9 cellular contexts compared by ENCODE assay signal in genomic region chrX:124239911-124240310, GRCh38.
DNase-seq lines count a peak whose midpoint lies in the region; ATAC-seq, FAIRE-seq and TF ChIP-seq lines count a peak whose summit lies in the region.
"Had no signal": no experiment of that assay in that cellular context is flagged by ENCODE, and none has a peak within 500 bp of the region (broad histone marks: within the 10 kb centered on the region; RNA-seq: fewer than 3 reads in every experiment).

No MANE protein-coding gene starts in this region.

- WGBS in HepG2 (ENCODE audit: low lambda C conversion rate), result 0% methylated on average over 5 of the region's 6 CpGs
- 71% methylated on average over 6 of the region's 6 CpGs for WGBS in prostate gland

- TF ChIP-seq POLR2A in HepG2 (IDR thresholded peaks at IDR 0.05; ENCODE audit: insufficient read depth in 1 of 2, low read depth in 2 of 2, low read length in 2 of 2) (no peak), uterus (IDR thresholded peaks at IDR 0.05) (no peak), prostate gland (IDR thresholded peaks at IDR 0.05) (no peak)

- H3K27ac ChIP-seq in HepG2 (ENCODE audit: extremely low read length, insufficient read depth, low read length), result no peak overlapping the region
- H3K27ac ChIP-seq in uterus, result no peak overlapping the region
- no peak overlapping the region for H3K27ac ChIP-seq in prostate gland

- no peak overlapping the region for H3K9ac ChIP-seq in HepG2 (ENCODE audit: insufficient read depth, low read depth, low read length)

- no peaks in the 10 kb centered on the region for H4K20me1 ChIP-seq in HepG2 (ENCODE audit: insufficient read depth, low read length)

- ATAC-seq in HG03066 (IDR thresholded peaks at IDR 0.05; ENCODE audit: low read depth, unreplicated experiment) (peak; percentile 85), HepG2 (no peak)

- TF ChIP-seq CTCF in HepG2 (CRISPR knock-in tag; IDR thresholded peaks at IDR 0.05), result no peak
- TF ChIP-seq CTCF in uterus (IDR thresholded peaks at IDR 0.05), result no peak
- TF ChIP-seq CTCF in prostate gland (IDR thresholded peaks at IDR 0.05), result no peak

- BruUV-seq in HepG2 (replicated peaks; lab: Mats Ljungman, UMichigan), result no TSS peak

- POLR2A ChIA-PET in HepG2 (lab: Yijun Ruan, JAX), result no interaction called here

- CTCF ChIA-PET in HepG2 (lab: Yijun Ruan, JAX; ENCODE audit: low intra/inter-chr PET ratio, low total read pairs), result no interaction called here

- intact Hi-C loops in HepG2 (cut with micrococcal nuclease; ENCODE audit: unreplicated experiment), result no loop called here
- intact Hi-C loops in uterus (cut with DNase I; ENCODE audit: low total_unique reads), result no loop called here
- intact Hi-C loops in prostate gland (cut with DNase I), result no loop called here

- in situ Hi-C loops in HepG2 (cut with HindIII; ENCODE audit: extremely low pct_ligation_motif_present, low pct_unique_long_range_greater_than_20kb), result no loop called here

- H3K27me3 ChIP-seq in HepG2 (ENCODE audit: control insufficient read depth in 1 of 2, insufficient read depth in 2 of 2, low read length in 2 of 2) (no peaks in the 10 kb centered on the region), uterus (no peaks in the 10 kb centered on the region), prostate gland (replicated peaks; ENCODE audit: insufficient read depth) (no peaks in the 10 kb centered on the region)

- no peaks in the 10 kb centered on the region for H3K4me1 ChIP-seq in HepG2 (ENCODE audit: insufficient read depth, low read length)
- no peaks in the 10 kb centered on the region for H3K4me1 ChIP-seq in uterus
- no peaks in the 10 kb centered on the region for H3K4me1 ChIP-seq in prostate gland (replicated peaks)

- H3K4me2 ChIP-seq in HepG2 (ENCODE audit: low read depth, low read length), result no peak overlapping the region

- H3K36me3 ChIP-seq in HepG2 (replicated peaks in 1 of 2; ENCODE audit: control insufficient read depth in 1 of 2, insufficient read depth in 2 of 2, low read length in 2 of 2) (no peaks in the 10 kb centered on the region), uterus (no peaks in the 10 kb centered on the region), prostate gland (no peaks in the 10 kb centered on the region)

- no peak overlapping the region for H3K4me3 ChIP-seq in HepG2 (replicated peaks in 1 of 3; ENCODE audit: insufficient read depth in 1 of 3, low read depth in 2 of 3, low read length in 3 of 3)
- no peak overlapping the region for H3K4me3 ChIP-seq in uterus
- H3K4me3 ChIP-seq in prostate gland, result no peak overlapping the region

- TF ChIP-seq RAD21 in HepG2 (CRISPR knock-in tag; IDR thresholded peaks at IDR 0.05), result no peak

- DNase-seq in activated effector memory CD4-positive, alpha-beta T cell treated with anti-CD3 and anti-CD28 coated beads, Interleukin-2, amount 50 U/mL, for 16 hours, result peak; percentile 73
- no peak for DNase-seq in activated effector memory CD4-positive, alpha-beta T cell treated with Interleukin-2 at 50 U/mL for 16 hours
- DNase-seq in activated T-cell treated with anti-CD3 and anti-CD28 coated beads, Interleukin-2, amount 50 U/mL, for 48 hours, result peak; percentile 47 to 51
- DNase-seq in HepG2 (ENCODE audit: low spot score) (no peak), uterus (no peak), hypothalamus (lab: John Stamatoyannopoulos, UW) (no peak), prostate gland (ENCODE audit: low spot score) (no peak)
- DNase-seq: small intestine had no signal

- no peak overlapping the region for H2AFZ ChIP-seq in HepG2 (ENCODE audit: low read length)

- FAIRE-seq in HepG2 (lab: Jason Lieb, UNC), result no peak
- FAIRE-seq: small intestine had no signal

- H3K9me3 ChIP-seq in HepG2 (ENCODE audit: low read length) (no peaks in the 10 kb centered on the region), uterus (no peaks in the 10 kb centered on the region), prostate gland (no peaks in the 10 kb centered on the region)

- no peak for TF ChIP-seq EP300 in HepG2 (IDR thresholded peaks at IDR 0.05; ENCODE audit: low read depth in 2 of 2, low read length in 2 of 2)
- no peak for TF ChIP-seq EP300 in HepG2 (CRISPR knock-in tag; IDR thresholded peaks at IDR 0.05; ENCODE audit: borderline replicate concordance)

- H3K79me2 ChIP-seq in HepG2 (ENCODE audit: insufficient read depth, low read length), result no peaks in the 10 kb centered on the region

TF ChIP-seq in HepG2, 621 proteins besides CTCF, POLR2A, EP300 and RAD21 (continues in another document):
- TF ChIP-seq ZNF597 (CRISPR knock-in tag; IDR thresholded peaks at IDR 0.05) (no peak), ZFP91 (CRISPR knock-in tag; IDR thresholded peaks at IDR 0.05; ENCODE audit: borderline replicate concordance) (no peak), ZNF230 (CRISPR knock-in tag; IDR thresholded peaks at IDR 0.05) (no peak), ZNF777 (CRISPR knock-in tag; IDR thresholded peaks at IDR 0.05) (no peak), HCFC1 (IDR thresholded peaks at IDR 0.05; ENCODE audit: low read depth, low read length) (no peak), CENPBD1 (CRISPR knock-in tag; IDR thresholded peaks at IDR 0.05; ENCODE audit: borderline replicate concordance, low read depth) (no peak), ZNF562 (CRISPR knock-in tag; IDR thresholded peaks at IDR 0.05; ENCODE audit: borderline replicate concordance) (no peak), TERF1 (CRISPR knock-in tag; IDR thresholded peaks at IDR 0.05) (no peak), MTA1 (CRISPR knock-in tag; IDR thresholded peaks at IDR 0.05; ENCODE audit: borderline replicate concordance) (no peak), ZNF512B (CRISPR knock-in tag; IDR thresholded peaks at IDR 0.05; ENCODE audit: borderline replicate concordance) (no peak)

Comparison
In these comparisons a context has a peak if more than half of its experiments do, and no peak if none do; other contexts are left out.
1. DNase-seq: peak in activated effector memory CD4-positive, alpha-beta T cell treated with anti-CD3 and anti-CD28 coated beads, Interleukin-2, amount 50 U/mL, for 16 hours (single experiment) and activated T-cell treated with anti-CD3 and anti-CD28 coated beads, Interleukin-2, amount 50 U/mL, for 48 hours (2 of 2); none in activated effector memory CD4-positive, alpha-beta T cell treated with Interleukin-2 at 50 U/mL for 16 hours (single experiment), HepG2 (single experiment), uterus (0 of 2), hypothalamus (0 of 51) and prostate gland (single experiment).